In the genomic region with DNA sequence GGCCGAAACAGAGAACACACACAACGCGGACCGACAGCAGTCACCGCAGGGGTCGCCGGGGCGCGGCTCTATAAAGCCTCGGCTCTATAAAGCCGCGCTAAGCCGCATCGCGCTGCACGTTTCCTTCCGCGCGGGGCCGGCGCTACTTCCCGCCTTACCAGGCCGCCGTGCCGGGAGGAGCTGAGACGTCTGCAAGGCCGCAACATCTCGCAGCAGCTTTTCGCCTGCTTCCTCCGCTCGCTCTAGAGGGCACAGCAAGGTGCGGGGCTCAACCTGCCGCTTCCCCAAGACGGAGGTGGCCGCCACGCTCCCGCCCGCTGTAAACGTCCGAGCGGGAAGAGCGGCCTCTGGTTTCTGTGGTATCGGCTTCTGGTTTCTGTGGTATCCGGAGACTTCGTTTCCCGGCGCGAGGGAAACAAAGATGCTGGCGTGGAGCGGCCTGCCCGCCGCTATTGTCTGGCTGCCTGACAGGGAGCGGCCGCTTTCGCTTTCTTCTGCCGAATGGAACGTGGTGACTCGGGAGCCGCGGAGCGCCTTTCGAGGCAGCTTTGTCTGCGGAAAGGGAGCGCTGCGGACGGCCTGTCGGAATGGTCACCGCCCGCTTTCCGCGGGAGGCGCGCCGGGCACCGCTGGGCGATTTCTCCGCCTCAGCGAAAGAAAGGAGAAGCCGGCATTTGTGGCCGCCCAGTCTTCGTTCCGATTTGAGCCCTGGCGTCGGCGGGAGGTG, we compare ENCODE assay signal across 8 cellular contexts.
DNase-seq lines count a peak whose midpoint lies in the region; ATAC-seq, FAIRE-seq and TF ChIP-seq lines count a peak whose summit lies in the region.

No MANE protein-coding gene starts in this region.

- POLR2A ChIA-PET in H1 (lab: Charles Lee; ENCODE audit: partially characterized antibody): interaction anchor here (0.7 to 2.3 kb wide), 9 partner anchors 9 to 135 kb away, joined by 3 to 6 read pairs (median 4); no protein-coding TSS in a partner anchor

- H3K4me3 ChIP-seq in H1 (ENCODE audit: extremely low read depth in 1 of 4, insufficient read depth in 2 of 4, low read depth in 3 of 4, low read length in 4 of 4): peak overlapping the region; percentile 38 to 71 (median 66)
- H3K4me3 ChIP-seq in mesenchymal stem cell (ENCODE audit: insufficient read depth in 1 of 2, low read depth in 1 of 2, low read length in 2 of 2): peak overlapping the region; percentile 67 to 89

- H3K23me2 ChIP-seq in H1 (ENCODE audit: low read depth, low read length): peaks cover 11% of the 10 kb centered on the region; the same call in 1 of the 2 replicates

- peak overlapping the region; percentile 20 for H4K5ac ChIP-seq in H1 (ENCODE audit: insufficient read length, low read depth, low read length)

- TF ChIP-seq CTCF in AG09319 (IDR thresholded peaks at IDR 0.05; ENCODE audit: low read depth, low read length) (peak; percentile 14), H1 (IDR thresholded peaks at IDR 0.05; ENCODE audit: control extremely low read depth in 1 of 3, insufficient read depth in 1 of 3, low read depth in 1 of 3, low read length in 3 of 3) (no peak)

- H4K20me1 ChIP-seq in H1 (replicated peaks in 1 of 2; ENCODE audit: control insufficient read depth in 1 of 2, insufficient read depth in 2 of 2, low read length in 2 of 2): peaks cover 0 to 4% of the 10 kb centered on the region in 2 experiments

- no peak overlapping the region for H3K4ac ChIP-seq in H1 (replicated peaks; ENCODE audit: insufficient read length, low read depth, low read length)
- peak overlapping the region; percentile 90 to 93 for H3K4ac ChIP-seq in mesenchymal stem cell (ENCODE audit: low read depth in 1 of 2, low read length in 2 of 2)

- WGBS in H1 (ENCODE audit: extremely low coverage in 1 of 2, insufficient coverage in 1 of 2, insufficient read length in 1 of 2, insufficient replicate concordance in 2 of 2, low coverage in 1 of 2, low lambda C conversion rate in 2 of 2, missing lambda C conversion rate in 1 of 2), 2 experiments: 2% methylated on average over 84 of the region's 85 CpGs; no CpG with 5 or more reads in 1 of the 2 experiments
- WGBS in mesenchymal stem cell: under 1% methylated on average over 85 of the region's 85 CpGs

- TF ChIP-seq RAD21 in H1 (IDR thresholded peaks at IDR 0.05 in 1 of 2, conservative IDR thresholded peaks at IDR 0.05 in 1 of 2; ENCODE audit: low read depth in 2 of 2, low read length in 2 of 2): peak in 1 of 2 experiments; percentile 21; a peak in 1 of 4 replicates

- peak; percentile 88 for DNase-seq in AG09319 (ENCODE audit: extremely low read depth, low read depth)
- DNase-seq in NCI-H510A (lab: John Stamatoyannopoulos, UW): peak; percentile 78
- DNase-seq in activated CD8-positive, alpha-beta memory T cell treated with anti-CD3 and anti-CD28 coated beads for 48 hours (ENCODE audit: low read depth in 2 of 3, low spot score in 2 of 3): peak; percentile 65 to 72 (median 68)
- DNase-seq in H1 (ENCODE audit: low read depth in 1 of 2, low spot score in 2 of 2): peak; percentile 79 to 88
- DNase-seq in mesenchymal stem cell: peak; percentile 91
- DNase-seq in stimulated activated CD8-positive, alpha-beta memory T cell treated with anti-CD3 and anti-CD28 coated beads, Interleukin-12 subunit alpha, Interleukin-12 subunit beta, amount 100 ng/mL, for 1 hour (ENCODE audit: low read depth): peak; percentile 86

- CTCF ChIA-PET in H1 (lab: Charles Lee; ENCODE audit: partially characterized antibody): interaction anchor here (1.1 to 2.2 kb wide), 2 partner anchors 50 to 92 kb away, joined by 3 to 7 read pairs; a partner anchor contains a TSS

- peak in 1 of 2 experiments; percentile 60; a peak in 1 of 3 replicates for TF ChIP-seq EP300 in H1 (IDR thresholded peaks at IDR 0.05; ENCODE audit: borderline replicate concordance in 1 of 2, low read depth in 2 of 2, low read length in 2 of 2)

- H2BK12ac ChIP-seq in H1 (ENCODE audit: low read depth, low read length): no peak overlapping the region
- peak overlapping the region in 1 of 2 experiments; percentile 89 for H2BK12ac ChIP-seq in mesenchymal stem cell (ENCODE audit: low read length in 2 of 2)

- H2BK120ac ChIP-seq in H1 (replicated peaks; ENCODE audit: low read depth, low read length) (no peak overlapping the region), mesenchymal stem cell (ENCODE audit: low read depth, low read length) (peak overlapping the region; percentile 91)

- H3K27ac ChIP-seq in H1 (ENCODE audit: low read depth, low read length) (no peak overlapping the region), mesenchymal stem cell (ENCODE audit: low read length, poor library complexity, severe bottlenecking) (peak overlapping the region; percentile 31)

- H3K9ac ChIP-seq in H1 (replicated peaks in 1 of 4; ENCODE audit: extremely low read depth in 1 of 4, low read depth in 3 of 4, low read length in 3 of 4): peak overlapping the region in 2 of 4 experiments; percentile 59 to 63; a peak in 5 of 7 replicates
- peak overlapping the region; percentile 97 for H3K9ac ChIP-seq in mesenchymal stem cell (ENCODE audit: low read length)

- H3K56ac ChIP-seq in H1 (replicated peaks; ENCODE audit: insufficient read length, low read depth, low read length): no peak overlapping the region

- H4K8ac ChIP-seq in H1 (ENCODE audit: extremely low read depth, insufficient read depth, low read length) (peak overlapping the region; percentile 88; the same call in 1 of the 2 replicates), mesenchymal stem cell (ENCODE audit: low read length) (peak overlapping the region; percentile 96)

- no peak overlapping the region for H2BK15ac ChIP-seq in H1 (ENCODE audit: low read length)
- peak overlapping the region; percentile 92 for H2BK15ac ChIP-seq in mesenchymal stem cell (ENCODE audit: low read depth, poor library complexity, severe bottlenecking)

- no peaks in the 10 kb centered on the region for H3K79me2 ChIP-seq in H1 (ENCODE audit: control insufficient read depth in 1 of 2, insufficient read depth in 2 of 2, low read length in 2 of 2)

- peak overlapping the region; percentile 27; the same call in 1 of the 2 replicates for H3K18ac ChIP-seq in H1 (ENCODE audit: extremely low read depth, low read length)
- H3K18ac ChIP-seq in mesenchymal stem cell (ENCODE audit: low read depth in 1 of 2, low read length in 2 of 2): peak overlapping the region; percentile 95 to 97

- no peaks in the 10 kb centered on the region for H3K9me3 ChIP-seq in H1 (ENCODE audit: insufficient read depth in 2 of 2, low read depth in 1 of 2, low read length in 1 of 2)
- H3K9me3 ChIP-seq in mesenchymal stem cell (ENCODE audit: control insufficient read depth, low read length): no peaks in the 10 kb centered on the region

- no peak overlapping the region for H3K14ac ChIP-seq in H1 (ENCODE audit: insufficient read length)
- peak overlapping the region in 1 of 2 experiments; percentile 82 for H3K14ac ChIP-seq in mesenchymal stem cell (ENCODE audit: low read length in 2 of 2)

- TF ChIP-seq POLR2A in GM18526 (IDR thresholded peaks at IDR 0.05; ENCODE audit: extremely low read depth, insufficient read length): peak; percentile 83
- peak; percentile 79 to 88 for TF ChIP-seq POLR2A in H1 (IDR thresholded peaks at IDR 0.05; ENCODE audit: control extremely low read depth in 1 of 2, low read depth in 2 of 2, low read length in 2 of 2)

- H3K4me1 ChIP-seq in H1 (replicated peaks in 1 of 4; ENCODE audit: control insufficient read depth in 3 of 4, insufficient read depth in 4 of 4, low read length in 3 of 4): peaks cover 0 to 6% (median 2%) of the 10 kb centered on the region in 4 experiments; a peak in 4 of 7 replicates
- peaks cover 9% of the 10 kb centered on the region for H3K4me1 ChIP-seq in mesenchymal stem cell (ENCODE audit: control insufficient read depth, insufficient read depth, low read depth, low read length)

- H3K36me3 ChIP-seq in H1 (ENCODE audit: control insufficient read depth in 2 of 4, insufficient read depth in 4 of 4, low read length in 3 of 4) (peaks cover 0 to 3% (median 0%) of the 10 kb centered on the region in 4 experiments; a peak in 1 of 8 replicates), mesenchymal stem cell (ENCODE audit: control insufficient read depth in 1 of 2, insufficient read depth in 2 of 2, low read depth in 1 of 2, low read length in 2 of 2) (no peaks in the 10 kb centered on the region)

- H2BK20ac ChIP-seq in H1 (ENCODE audit: low read length): no peak overlapping the region

- H3K27me3 ChIP-seq in H1 (replicated peaks in 1 of 4; ENCODE audit: control insufficient read depth in 3 of 4, extremely low read depth in 1 of 4, insufficient read depth in 3 of 4, low read length in 3 of 4): peaks cover 21 to 56% (median 45%) of the 10 kb centered on the region in 4 experiments
- H3K27me3 ChIP-seq in mesenchymal stem cell (ENCODE audit: control insufficient read depth in 1 of 2, insufficient read depth in 1 of 2, low read length in 2 of 2): no peaks in the 10 kb centered on the region

- H2AK5ac ChIP-seq in H1 (ENCODE audit: low read depth, low read length) (no peak overlapping the region), mesenchymal stem cell (ENCODE audit: low read length, severe bottlenecking) (no peak overlapping the region)

- H3K4me2 ChIP-seq in H1 (ENCODE audit: insufficient read depth in 1 of 2, low read depth in 2 of 2, low read length in 2 of 2) (peak overlapping the region; percentile 87 to 98), mesenchymal stem cell (ENCODE audit: low read length, poor library complexity, severe bottlenecking) (peak overlapping the region; percentile 52)

- H2BK5ac ChIP-seq in H1 (ENCODE audit: low read depth, low read length) (no peak overlapping the region), mesenchymal stem cell (ENCODE audit: low read depth, low read length, poor library complexity, severe bottlenecking) (peak overlapping the region; percentile 59)

- FAIRE-seq in H1 (lab: Jason Lieb, UNC): no peak

- H2AFZ ChIP-seq in H1 (ENCODE audit: low read length): peak overlapping the region; percentile 64; the same call in 1 of the 2 replicates
- H2AFZ ChIP-seq in mesenchymal stem cell (ENCODE audit: low read depth, low read length): peak overlapping the region; percentile 75

- H3K23ac ChIP-seq in H1 (ENCODE audit: insufficient read length) (no peak overlapping the region), mesenchymal stem cell (ENCODE audit: low read length in 2 of 2) (no peak overlapping the region)

- H3K79me1 ChIP-seq in H1 (ENCODE audit: low read depth, low read length) (no peaks in the 10 kb centered on the region), mesenchymal stem cell (replicated peaks; ENCODE audit: low read length, poor library complexity, severe bottlenecking) (peaks cover 12% of the 10 kb centered on the region)

- H4K91ac ChIP-seq in H1 (replicated peaks; ENCODE audit: insufficient read length, low read length): no peak overlapping the region
- H4K91ac ChIP-seq in mesenchymal stem cell (ENCODE audit: low read length): peak overlapping the region; percentile 93

- ATAC-seq in HG03064 (IDR thresholded peaks at IDR 0.05; ENCODE audit: low read depth, unreplicated experiment): peak; percentile 75

TF ChIP-seq in H1, 55 proteins besides CTCF, POLR2A, EP300 and RAD21 (continues in another document):
- no peak for TF ChIP-seq JUN (IDR thresholded peaks at IDR 0.05; ENCODE audit: low read depth, low read length)
- peak; percentile 19 for TF ChIP-seq SAP30 (IDR thresholded peaks at IDR 0.05; ENCODE audit: insufficient read depth, insufficient replicate concordance, low read length)
- peak; percentile 72 for TF ChIP-seq RNF2 (IDR thresholded peaks at IDR 0.05; ENCODE audit: borderline replicate concordance, low read depth, low read length, missing control alignments, poor library complexity, severe bottlenecking)
